ENCODE assay signal across 24 cellular contexts in the genomic region with DNA sequence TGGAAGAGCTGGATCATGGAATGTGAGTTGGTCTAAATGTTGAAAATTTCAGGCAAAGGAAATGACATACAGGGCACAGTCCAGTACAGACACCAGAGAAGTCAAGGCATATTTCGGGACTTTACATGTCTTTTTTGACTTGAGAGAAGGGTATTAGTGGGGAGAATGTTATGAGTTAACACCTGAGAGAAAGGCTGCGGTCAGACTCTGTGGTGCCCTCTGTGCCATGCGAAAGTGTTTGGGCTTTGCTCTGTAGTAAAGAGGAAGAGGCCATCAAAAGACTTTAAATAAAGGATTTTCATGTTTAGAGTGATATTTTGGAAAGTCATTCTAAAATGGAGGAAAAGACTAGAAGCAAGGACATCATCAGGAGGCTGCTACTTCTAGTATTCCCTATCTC.
"Had no signal": no experiment of that assay in that cellular context is flagged by ENCODE, and none has a peak within 500 bp of the region (broad histone marks: within the 10 kb centered on the region; RNA-seq: fewer than 3 reads in every experiment).

No MANE protein-coding gene starts in this region.

- ATAC-seq: effector memory CD8-positive, alpha-beta T cell; esophagus mucosa; foreskin keratinocyte; gastrocnemius medialis; gastroesophageal sphincter; heart left ventricle; heart right ventricle had no signal

- H3K27ac ChIP-seq: colonic mucosa, coronary artery, dorsolateral prefrontal cortex, epithelial cell of prostate, esophagus muscularis mucosa, esophagus squamous epithelium, foreskin keratinocyte, gastrocnemius medialis, gastroesophageal sphincter, heart left ventricle, heart right ventricle had no signal

- DNase-seq: colonic mucosa; cortex of kidney; dermis blood vessel endothelial cell; dorsolateral prefrontal cortex; effector CD4-positive, alpha-beta T cell; effector CD8-positive, alpha-beta T cell; effector memory CD4-positive, alpha-beta T cell; effector memory CD8-positive, alpha-beta T cell; endodermal cell; erythroblast; esophagus squamous epithelium; foreskin fibroblast; foreskin keratinocyte; foreskin melanocyte; gastrocnemius medialis; glutamatergic neuron; head of caudate nucleus; heart left ventricle; heart right ventricle had no signal

- H3K4me3 ChIP-seq: colonic mucosa, coronary artery, dorsolateral prefrontal cortex, esophagus muscularis mucosa, esophagus squamous epithelium, gastrocnemius medialis, gastroesophageal sphincter, heart left ventricle, heart right ventricle had no signal

- H3K9me3 ChIP-seq: colonic mucosa, esophagus muscularis mucosa, esophagus squamous epithelium, gastrocnemius medialis, gastroesophageal sphincter, heart left ventricle, heart right ventricle had no signal

- H3K27me3 ChIP-seq: colonic mucosa, esophagus muscularis mucosa, esophagus squamous epithelium, foreskin keratinocyte, gastrocnemius medialis, gastroesophageal sphincter, heart left ventricle, heart right ventricle had no signal

- H3K4me1 ChIP-seq: colonic mucosa, esophagus muscularis mucosa, esophagus squamous epithelium, foreskin keratinocyte, gastrocnemius medialis, gastroesophageal sphincter had no signal

- H3K36me3 ChIP-seq: colonic mucosa, esophagus muscularis mucosa, esophagus squamous epithelium, gastrocnemius medialis, gastroesophageal sphincter, heart left ventricle, heart right ventricle had no signal
